In the genomic region with DNA sequence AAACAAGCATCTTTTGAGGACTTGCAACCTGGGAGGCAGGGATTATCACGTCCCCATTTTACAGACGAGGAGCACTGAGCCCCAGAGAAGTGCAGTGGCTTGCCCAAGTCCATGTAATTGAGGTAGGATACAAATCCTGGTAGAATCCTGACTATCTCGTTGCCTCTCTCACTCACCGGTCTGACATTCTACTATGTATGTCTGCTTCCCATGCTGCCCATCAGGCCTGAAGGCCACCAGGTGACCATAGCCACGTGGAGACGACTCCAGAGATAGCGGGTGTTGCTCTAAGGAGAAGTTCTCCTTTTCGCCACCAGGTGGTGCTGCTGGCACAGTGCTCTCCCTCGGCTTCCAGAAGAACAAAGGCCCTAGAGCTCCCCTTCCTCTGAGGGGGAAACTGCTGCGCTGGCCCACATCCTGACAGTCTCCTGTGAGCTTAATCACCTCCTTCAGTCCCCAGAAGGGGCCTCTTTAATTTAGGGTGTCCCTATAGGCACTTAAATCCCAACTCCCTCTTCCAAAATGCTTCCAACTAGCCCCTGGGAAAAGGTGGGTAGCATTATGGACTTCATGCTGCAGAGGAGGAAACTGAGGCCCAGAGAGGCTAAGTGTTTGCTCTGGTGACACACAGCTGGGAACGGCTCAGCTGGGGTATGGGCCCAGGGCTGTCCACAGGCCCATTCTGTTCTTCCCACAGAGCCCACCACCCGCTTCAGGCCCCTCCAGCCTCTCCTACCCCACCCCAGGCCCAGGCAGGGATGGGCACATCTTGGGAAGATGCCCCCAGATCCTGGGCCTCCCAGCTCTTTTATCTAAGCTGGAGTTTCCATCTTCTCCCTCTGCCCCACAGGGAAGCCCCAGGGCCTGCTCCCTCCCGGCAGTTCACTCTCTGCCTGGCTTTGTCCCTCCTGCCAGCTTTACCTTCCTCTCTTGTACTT, we compare ENCODE assay signal across 7 cellular contexts. TPM values are rescaled to one million over a fixed set of nuclear protein-coding genes. Genes with fewer than 3 reads are reported as not detected.
DNase-seq lines count a peak whose midpoint lies in the region; ATAC-seq, FAIRE-seq and TF ChIP-seq lines count a peak whose summit lies in the region.

No MANE protein-coding gene starts in this region.

- H3K4me1 Mint-ChIP-seq in activated B cell treated with CpG ODN at 0.5 μM for 24 hours = peaks cover 29% of the 10 kb centered on the region

- H3K27me3 Mint-ChIP-seq in activated B cell treated with CpG ODN at 0.5 μM for 24 hours = peaks cover 1% of the 10 kb centered on the region

- no peak overlapping the region for H3K27ac Mint-ChIP-seq in activated B cell treated with CpG ODN at 0.5 μM for 24 hours

- peak; percentile 29 for TF ChIP-seq CTCF in activated B cell treated with CpG ODN at 0.5 μM for 24 hours (IDR thresholded peaks at IDR 0.05)

- CTCF ChIA-PET in activated B cell treated with CpG ODN at 0.5 μM for 24 hours (lab: Charles Lee) = interaction anchor here (0.6 to 5.6 kb wide), 26 partner anchors 12 to 277 kb away, joined by 3 to 89 read pairs (median 5); partner anchors contain the start of genes DBN1, GRK6, PDLIM7 and PFN3

- POLR2A ChIA-PET in activated B cell treated with CpG ODN at 0.5 μM for 24 hours (lab: Charles Lee) = interaction anchor here (0.6 to 2.5 kb wide), 7 partner anchors 13 to 765 kb away, joined by 3 to 21 read pairs (median 5); no protein-coding TSS in a partner anchor

- H3K4me3 Mint-ChIP-seq in activated B cell treated with CpG ODN at 0.5 μM for 24 hours = no peak overlapping the region

- no peak overlapping the region for H3K27ac ChIP-seq in caudate nucleus (ENCODE audit: low read depth, low read length)

- ATAC-seq in HG03095 (IDR thresholded peaks at IDR 0.05; ENCODE audit: unreplicated experiment) (peak; percentile 52), activated B cell treated with CpG ODN at 0.5 μM for 24 hours (ENCODE audit: low read depth) (peak; percentile 93)

- no peak for TF ChIP-seq POLR2A in GM12892 (IDR thresholded peaks at IDR 0.05; ENCODE audit: low read depth, low read length)

- intact Hi-C loops in activated B cell treated with CpG ODN at 0.5 μM for 24 hours (cut with micrococcal nuclease) = loop anchor here (1.0 to 10.0 kb wide), 7 partner anchors 13 to 672 kb away; partner anchors contain the start of genes RGS14 and TMED9

- FAIRE-seq in GM12892 (lab: Jason Lieb, UNC) = peak; percentile 96

- peak; percentile 93 for DNase-seq in GM12892 (ENCODE audit: insufficient read length)
- DNase-seq in NCI-H2196 (lab: John Stamatoyannopoulos, UW; ENCODE audit: unreplicated experiment) = peak; percentile 90
- DNase-seq in activated B cell treated with CpG ODN at 0.5 μM for 24 hours = peak; percentile 71
- peak in 58 of 61 donors; percentile 4 to 83 (median 52) for DNase-seq in caudate nucleus (lab: John Stamatoyannopoulos, UW)
- DNase-seq in kidney glomerular epithelial cell (lab: John Stamatoyannopoulos, UW) = peak; percentile 69
- peak; percentile 89 for DNase-seq in stimulated activated CD4-positive, alpha-beta T cell treated with anti-CD3 and anti-CD28 coated beads, Interleukin-2, amount 100 ng/mL, for 24 hours

- no peaks in the 10 kb centered on the region for H3K36me3 Mint-ChIP-seq in activated B cell treated with CpG ODN at 0.5 μM for 24 hours (ENCODE audit: low read depth)

- no peaks in the 10 kb centered on the region for H3K9me3 Mint-ChIP-seq in activated B cell treated with CpG ODN at 0.5 μM for 24 hours

RNA-seq across cellular contexts. Expression of gene SLC34A1, which starts 6.4 kb away (rescaled TPM):
- polyA plus RNA-seq in GM12892 (2012; ENCODE audit: missing spikeins) = not detected
- not detected in 2 replicates for total RNA-seq in activated B cell treated with CpG ODN at 0.5 μM for 24 hours

RNA-seq across cellular contexts. Expression of gene PFN3, which starts 9.8 kb away (rescaled TPM):
- not detected for polyA plus RNA-seq in GM12892 (2012; ENCODE audit: missing spikeins)
- not detected in 2 replicates for total RNA-seq in activated B cell treated with CpG ODN at 0.5 μM for 24 hours

RNA-seq across cellular contexts. Expression of gene F12, which starts 18.7 kb away (rescaled TPM):
- polyA plus RNA-seq in GM12892 (2012; ENCODE audit: missing spikeins) = 0.74 TPM
- total RNA-seq in activated B cell treated with CpG ODN at 0.5 μM for 24 hours = 0.31 TPM in 1 of 2 replicates, not detected in the other

RNA-seq across cellular contexts. Expression of gene RGS14, which starts 32.9 kb away (rescaled TPM):
- 26.0 TPM for polyA plus RNA-seq in GM12892 (2012; ENCODE audit: missing spikeins)
- 50.6 and 58.3 TPM in 2 replicates for total RNA-seq in activated B cell treated with CpG ODN at 0.5 μM for 24 hours

RNA-seq across cellular contexts. Expression of gene GRK6, which starts 35.8 kb away (rescaled TPM):
- polyA plus RNA-seq in GM12892 (2012; ENCODE audit: missing spikeins) = 26.9 TPM
- total RNA-seq in activated B cell treated with CpG ODN at 0.5 μM for 24 hours = 90.6 and 92.6 TPM in 2 replicates
